In genomic region chr6:83199173-83199864, GRCh38 we compare ENCODE assay signal across 16 cellular contexts. TPM values are rescaled to one million over a fixed set of nuclear protein-coding genes. Genes with fewer than 3 reads are reported as not detected.
DNase-seq lines count a peak whose midpoint lies in the region; ATAC-seq and TF ChIP-seq lines count a peak whose summit lies in the region.
"Had no signal": no experiment of that assay in that cellular context is flagged by ENCODE, and none has a peak within 500 bp of the region (broad histone marks: within the 10 kb centered on the region; RNA-seq: fewer than 3 reads in every experiment).

No MANE protein-coding gene starts in this region.

- no peak for DNase-seq in activated CD4-positive, alpha-beta T cell treated with anti-CD3 and anti-CD28 coated beads for 36 hours
- no peak for DNase-seq in activated CD4-positive, alpha-beta T cell treated with anti-CD3 and anti-CD28 coated beads for 1 hour
- DNase-seq in body of pancreas (no peak), HK-2 (ENCODE audit: unreplicated experiment) (no peak), KG1 (lab: John Stamatoyannopoulos, UW) (no peak), COLO668 (lab: John Stamatoyannopoulos, UW; ENCODE audit: unreplicated experiment) (no peak)
- DNase-seq in stimulated activated effector memory CD8-positive, alpha-beta T cell treated with anti-CD3 and anti-CD28 coated beads, Interleukin-12 subunit alpha, Interleukin-12 subunit beta, amount 100 ng/mL, for 72 hours (ENCODE audit: low spot score in 2 of 2): no peak
- DNase-seq: activated CD4-positive, alpha-beta T cell treated with anti-CD3 and anti-CD28 coated beads, Interleukin-2, amount 50 U/mL, for 48 hours; activated naive CD4-positive, alpha-beta T cell treated with Interleukin-2 at 50 U/mL for 16 hours; GOT3; Karpas-422; NCI-H187 treated with DMSO at 0.1 percent for 48 hours; upper lobe of left lung had no signal

- H3K36me3 Mint-ChIP-seq in activated CD4-positive, alpha-beta T cell treated with anti-CD3 and anti-CD28 coated beads for 36 hours (ENCODE audit: low read depth): peaks cover 7% of the 10 kb centered on the region
- H3K36me3 Mint-ChIP-seq in stimulated activated effector memory CD8-positive, alpha-beta T cell treated with anti-CD3 and anti-CD28 coated beads, Interleukin-12 subunit alpha, Interleukin-12 subunit beta, amount 100 ng/mL, for 72 hours: no peaks in the 10 kb centered on the region

- H3K4me3 Mint-ChIP-seq in activated CD4-positive, alpha-beta T cell treated with anti-CD3 and anti-CD28 coated beads for 36 hours: no peak overlapping the region
- no peak overlapping the region for H3K4me3 Mint-ChIP-seq in stimulated activated effector memory CD8-positive, alpha-beta T cell treated with anti-CD3 and anti-CD28 coated beads, Interleukin-12 subunit alpha, Interleukin-12 subunit beta, amount 100 ng/mL, for 72 hours
- H3K4me3 Mint-ChIP-seq: dendritic cell treated with granulocyte-macrophage colony-stimulating factor and Interleukin-4, amounts not matched to agents 40 ng/mL and 50 ng/mL, for 4 days; nephron had no signal

- peaks cover 7% of the 10 kb centered on the region for H3K4me1 Mint-ChIP-seq in activated CD4-positive, alpha-beta T cell treated with anti-CD3 and anti-CD28 coated beads for 36 hours
- peaks cover 14% of the 10 kb centered on the region for H3K4me1 Mint-ChIP-seq in stimulated activated effector memory CD8-positive, alpha-beta T cell treated with anti-CD3 and anti-CD28 coated beads, Interleukin-12 subunit alpha, Interleukin-12 subunit beta, amount 100 ng/mL, for 72 hours

- H3K27me3 ChIP-seq in body of pancreas: no peaks in the 10 kb centered on the region
- H3K27me3 ChIP-seq: upper lobe of left lung had no signal

- POLR2A ChIA-PET in activated CD4-positive, alpha-beta T cell treated with anti-CD3 and anti-CD28 coated beads for 36 hours (lab: Charles Lee): no interaction called here

- no peaks in the 10 kb centered on the region for H3K27me3 Mint-ChIP-seq in activated CD4-positive, alpha-beta T cell treated with anti-CD3 and anti-CD28 coated beads for 36 hours

- TF ChIP-seq POLR2A in body of pancreas (IDR thresholded peaks at IDR 0.05): no peak

- ATAC-seq in activated CD4-positive, alpha-beta T cell treated with anti-CD3 and anti-CD28 coated beads for 36 hours: peak; percentile 61
- ATAC-seq in HG02763 (IDR thresholded peaks at IDR 0.05; ENCODE audit: unreplicated experiment) (peak; percentile 72), body of pancreas (peak; percentile 39)
- ATAC-seq in stimulated activated effector memory CD8-positive, alpha-beta T cell treated with anti-CD3 and anti-CD28 coated beads, Interleukin-12 subunit alpha, Interleukin-12 subunit beta, amount 100 ng/mL, for 72 hours: peak; percentile 79

- H3K36me3 ChIP-seq in body of pancreas (replicated peaks in 1 of 2; ENCODE audit: insufficient read depth in 1 of 2, low read depth in 2 of 2): no peaks in the 10 kb centered on the region
- H3K36me3 ChIP-seq: upper lobe of left lung had no signal

- no peaks in the 10 kb centered on the region for H3K9me3 ChIP-seq in body of pancreas
- H3K9me3 ChIP-seq: upper lobe of left lung had no signal

- peak overlapping the region in 2 of 4 donors; percentile 30 to 37 for H3K27ac ChIP-seq in body of pancreas
- H3K27ac ChIP-seq: upper lobe of left lung had no signal

- WGBS in body of pancreas, 2 donors: 75 to 81% methylated on average over 5 of the region's 5 CpGs

- H3K4me1 ChIP-seq in body of pancreas: peaks cover 10% of the 10 kb centered on the region

- H3K27ac Mint-ChIP-seq in activated CD4-positive, alpha-beta T cell treated with anti-CD3 and anti-CD28 coated beads for 36 hours: peak overlapping the region; percentile 12
- peak overlapping the region; percentile 68 for H3K27ac Mint-ChIP-seq in stimulated activated effector memory CD8-positive, alpha-beta T cell treated with anti-CD3 and anti-CD28 coated beads, Interleukin-12 subunit alpha, Interleukin-12 subunit beta, amount 100 ng/mL, for 72 hours
- H3K27ac Mint-ChIP-seq: dendritic cell treated with granulocyte-macrophage colony-stimulating factor and Interleukin-4, amounts not matched to agents 40 ng/mL and 50 ng/mL, for 4 days; nephron had no signal

- intact Hi-C loops in activated CD4-positive, alpha-beta T cell treated with anti-CD3 and anti-CD28 coated beads for 36 hours (cut with DNase I, micrococcal nuclease): loop anchor here in 1 of 2 experiments (10.0 kb wide), 1 partner anchor 955 kb away; the partner anchor contains the start of gene IBTK
- intact Hi-C loops in body of pancreas (cut with DNase I): no loop called here

- CTCF ChIA-PET in activated CD4-positive, alpha-beta T cell treated with anti-CD3 and anti-CD28 coated beads for 36 hours (lab: Charles Lee): no interaction called here

- no peaks in the 10 kb centered on the region for H3K9me3 Mint-ChIP-seq in activated CD4-positive, alpha-beta T cell treated with anti-CD3 and anti-CD28 coated beads for 36 hours (ENCODE audit: low read depth)
- no peaks in the 10 kb centered on the region for H3K9me3 Mint-ChIP-seq in stimulated activated effector memory CD8-positive, alpha-beta T cell treated with anti-CD3 and anti-CD28 coated beads, Interleukin-12 subunit alpha, Interleukin-12 subunit beta, amount 100 ng/mL, for 72 hours
- H3K9me3 Mint-ChIP-seq: dendritic cell treated with granulocyte-macrophage colony-stimulating factor and Interleukin-4, amounts not matched to agents 40 ng/mL and 50 ng/mL, for 4 days; nephron had no signal

- no peak overlapping the region for H3K4me3 ChIP-seq in body of pancreas
- H3K4me3 ChIP-seq: upper lobe of left lung had no signal

- no peak for TF ChIP-seq CTCF in body of pancreas (IDR thresholded peaks at IDR 0.05)

RNA-seq across cellular contexts. Expression of gene RWDD2A, which starts 6.2 kb away (rescaled TPM):
- 1 to 10 TPM; 1.6 to 1.9 TPM for total RNA-seq in activated CD4-positive, alpha-beta T cell treated with anti-CD3 and anti-CD28 coated beads for 36 hours
- 1 to 10 TPM; 4.3 to 5.4 TPM for total RNA-seq in body of pancreas

RNA-seq across cellular contexts. Expression of gene PGM3, which starts 6.3 kb away (rescaled TPM):
- total RNA-seq in activated CD4-positive, alpha-beta T cell treated with anti-CD3 and anti-CD28 coated beads for 36 hours: 10 to 100 TPM; 12.6 to 19.6 TPM
- 10 to 100 TPM; 50.1 to 61.0 TPM for total RNA-seq in body of pancreas
